Comparison of ENCODE assay signal across 2 cellular contexts in the genomic region with DNA sequence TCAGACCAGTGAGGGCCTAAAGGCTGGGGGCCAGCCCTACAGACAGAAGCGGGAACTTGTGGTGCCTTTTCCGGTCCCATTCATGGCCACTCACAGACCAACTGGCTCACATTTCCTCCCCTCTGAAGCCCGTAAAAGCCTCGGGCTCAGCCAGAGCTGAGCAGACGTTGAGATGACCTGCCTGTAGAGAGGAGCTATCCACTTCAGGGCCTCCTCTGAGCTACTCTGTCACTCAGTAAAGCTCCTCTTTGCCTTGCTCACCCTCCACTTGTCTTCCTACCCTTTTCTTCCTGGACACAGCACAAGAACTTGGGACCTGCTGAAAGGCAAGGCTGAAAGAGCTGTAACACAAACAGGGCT.
TF ChIP-seq lines count a peak whose summit lies in the region.

No MANE protein-coding gene starts in this region.

TF ChIP-seq in GM23338, 12 proteins besides CTCF, POLR2A, EP300 and RAD21 (continued from another document):
- no peak for TF ChIP-seq ZNF114 (CRISPR knock-in tag; IDR thresholded peaks at IDR 0.05)

TF ChIP-seq in K562, 482 proteins besides CTCF, POLR2A, EP300 and RAD21 (continued from another document):
- TF ChIP-seq CTBP1 (IDR thresholded peaks at IDR 0.05; ENCODE audit: borderline replicate concordance) (no peak), ZNF23 (CRISPR knock-in tag; IDR thresholded peaks at IDR 0.05) (no peak), SAFB2 (IDR thresholded peaks at IDR 0.05; ENCODE audit: borderline replicate concordance, low read depth, low read length, severe bottlenecking) (no peak), TAF7 (tag; IDR thresholded peaks at IDR 0.05) (no peak), LCOR (CRISPR knock-in tag; IDR thresholded peaks at IDR 0.05) (no peak), NR4A1 (CRISPR knock-in tag; IDR thresholded peaks at IDR 0.05) (no peak), NR4A1 (tag; IDR thresholded peaks at IDR 0.05) (no peak), MCM7 (IDR thresholded peaks at IDR 0.05) (no peak), PTBP1 (IDR thresholded peaks at IDR 0.05; ENCODE audit: low read depth, low read length) (no peak), ZC3H4 (CRISPR knock-in tag; IDR thresholded peaks at IDR 0.05; ENCODE audit: borderline replicate concordance) (no peak), PCBP2 (IDR thresholded peaks at IDR 0.05; ENCODE audit: low read depth, low read length, poor library complexity, severe bottlenecking) (no peak)
- TF ChIP-seq, protein P1, sequence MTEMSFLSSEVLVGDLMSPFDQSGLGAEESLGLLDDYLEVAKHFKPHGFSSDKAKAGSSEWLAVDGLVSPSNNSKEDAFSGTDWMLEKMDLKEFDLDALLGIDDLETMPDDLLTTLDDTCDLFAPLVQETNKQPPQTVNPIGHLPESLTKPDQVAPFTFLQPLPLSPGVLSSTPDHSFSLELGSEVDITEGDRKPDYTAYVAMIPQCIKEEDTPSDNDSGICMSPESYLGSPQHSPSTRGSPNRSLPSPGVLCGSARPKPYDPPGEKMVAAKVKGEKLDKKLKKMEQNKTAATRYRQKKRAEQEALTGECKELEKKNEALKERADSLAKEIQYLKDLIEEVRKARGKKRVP (CRISPR knock-in tag; IDR thresholded peaks at IDR 0.05), result no peak
- TF ChIP-seq, protein P2, sequence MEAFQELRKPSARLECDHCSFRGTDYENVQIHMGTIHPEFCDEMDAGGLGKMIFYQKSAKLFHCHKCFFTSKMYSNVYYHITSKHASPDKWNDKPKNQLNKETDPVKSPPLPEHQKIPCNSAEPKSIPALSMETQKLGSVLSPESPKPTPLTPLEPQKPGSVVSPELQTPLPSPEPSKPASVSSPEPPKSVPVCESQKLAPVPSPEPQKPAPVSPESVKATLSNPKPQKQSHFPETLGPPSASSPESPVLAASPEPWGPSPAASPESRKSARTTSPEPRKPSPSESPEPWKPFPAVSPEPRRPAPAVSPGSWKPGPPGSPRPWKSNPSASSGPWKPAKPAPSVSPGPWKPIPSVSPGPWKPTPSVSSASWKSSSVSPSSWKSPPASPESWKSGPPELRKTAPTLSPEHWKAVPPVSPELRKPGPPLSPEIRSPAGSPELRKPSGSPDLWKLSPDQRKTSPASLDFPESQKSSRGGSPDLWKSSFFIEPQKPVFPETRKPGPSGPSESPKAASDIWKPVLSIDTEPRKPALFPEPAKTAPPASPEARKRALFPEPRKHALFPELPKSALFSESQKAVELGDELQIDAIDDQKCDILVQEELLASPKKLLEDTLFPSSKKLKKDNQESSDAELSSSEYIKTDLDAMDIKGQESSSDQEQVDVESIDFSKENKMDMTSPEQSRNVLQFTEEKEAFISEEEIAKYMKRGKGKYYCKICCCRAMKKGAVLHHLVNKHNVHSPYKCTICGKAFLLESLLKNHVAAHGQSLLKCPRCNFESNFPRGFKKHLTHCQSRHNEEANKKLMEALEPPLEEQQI (IDR thresholded peaks at IDR 0.05), result no peak
